ENCODE assay signal across 8 cellular contexts in genomic region chr6:15250440-15251168, GRCh38. TPM values are rescaled to one million over a fixed set of nuclear protein-coding genes. Genes with fewer than 3 reads are reported as not detected.
DNase-seq lines count a peak whose midpoint lies in the region; ATAC-seq and TF ChIP-seq lines count a peak whose summit lies in the region.

No MANE protein-coding gene starts in this region.

- no peaks in the 10 kb centered on the region for H3K27me3 Mint-ChIP-seq in activated T-cell treated with anti-CD3 and anti-CD28 coated beads, Interleukin-2, amount 50 U/mL, for 24 hours
- H3K27me3 Mint-ChIP-seq in T-cell = no peaks in the 10 kb centered on the region

- H3K36me3 Mint-ChIP-seq in activated T-cell treated with anti-CD3 and anti-CD28 coated beads, Interleukin-2, amount 50 U/mL, for 24 hours (ENCODE audit: low read depth) = peaks cover 86% of the 10 kb centered on the region
- peaks cover 6% of the 10 kb centered on the region for H3K36me3 Mint-ChIP-seq in T-cell

- H3K4me1 Mint-ChIP-seq in activated T-cell treated with anti-CD3 and anti-CD28 coated beads, Interleukin-2, amount 50 U/mL, for 24 hours (ENCODE audit: low read depth) = peaks cover 67% of the 10 kb centered on the region
- peaks cover 72 to 89% (median 77%) of the 10 kb centered on the region in 3 donors for H3K4me1 Mint-ChIP-seq in T-cell

- POLR2A ChIA-PET in T-cell (lab: Charles Lee) = interaction anchor here in 1 of 2 donors (0.6 kb wide), 2 partner anchors 27 to 524 kb away, joined by 3 to 6 read pairs; no protein-coding TSS in a partner anchor

- no peaks in the 10 kb centered on the region for H3K9me3 ChIP-seq in skeletal muscle satellite cell (replicated peaks; ENCODE audit: low read length)

- no peak overlapping the region for H3K27ac ChIP-seq in substantia nigra (ENCODE audit: low read depth, low read length, poor library complexity, severe bottlenecking)

- CTCF ChIA-PET in T-cell (lab: Charles Lee) = interaction anchor here (0.7 kb wide), 2 partner anchors 14 to 42 kb away, joined by 3 read pairs; no protein-coding TSS in a partner anchor

- H3K4me3 ChIP-seq in skeletal muscle satellite cell (ENCODE audit: low read length) = no peak overlapping the region

- H3K4me2 ChIP-seq in skeletal muscle satellite cell (ENCODE audit: low read length) = peak overlapping the region; percentile 80

- H3K27me3 ChIP-seq in skeletal muscle satellite cell (ENCODE audit: control insufficient read depth, insufficient read depth, low read length) = no peaks in the 10 kb centered on the region

- no peak for DNase-seq in activated T-cell treated with anti-CD3 and anti-CD28 coated beads, Interleukin-2, amount 50 U/mL, for 24 hours
- no peak for DNase-seq in activated T-cell treated with anti-CD3 and anti-CD28 coated beads, Interleukin-2, amount 50 U/mL, for 1 hour
- DNase-seq in T-cell = no peak
- DNase-seq in erythroblast (lab: John Stamatoyannopoulos, UW) = peak in 1 of 2 experiments; percentile 44
- DNase-seq in substantia nigra (lab: John Stamatoyannopoulos, UW) = no peak

- ATAC-seq in T-cell (replicated peaks in 1 of 4) = no peak
- ATAC-seq in HG03039 (IDR thresholded peaks at IDR 0.05; ENCODE audit: unreplicated experiment) = no peak
- no peak for ATAC-seq in GM21737 (IDR thresholded peaks at IDR 0.05; ENCODE audit: unreplicated experiment)

- peaks cover 17% of the 10 kb centered on the region for H3K4me1 ChIP-seq in skeletal muscle satellite cell (ENCODE audit: control insufficient read depth, insufficient read depth, low read length)

- H3K4me3 Mint-ChIP-seq in activated T-cell treated with anti-CD3 and anti-CD28 coated beads, Interleukin-2, amount 50 U/mL, for 24 hours = peak overlapping the region; percentile 96
- peak overlapping the region in 2 of 3 donors; percentile 21 to 99 for H3K4me3 Mint-ChIP-seq in T-cell

- peak overlapping the region; percentile 98 for H3K27ac Mint-ChIP-seq in activated T-cell treated with anti-CD3 and anti-CD28 coated beads, Interleukin-2, amount 50 U/mL, for 24 hours
- peak overlapping the region; percentile 97 to 98 for H3K27ac Mint-ChIP-seq in T-cell

- H3K9me3 Mint-ChIP-seq in activated T-cell treated with anti-CD3 and anti-CD28 coated beads, Interleukin-2, amount 50 U/mL, for 24 hours = no peaks in the 10 kb centered on the region
- H3K9me3 Mint-ChIP-seq in T-cell = no peaks in the 10 kb centered on the region

- TF ChIP-seq POLR2A in erythroblast (IDR thresholded peaks at IDR 0.05; ENCODE audit: low read length) = peak; percentile 19

- H3K36me3 ChIP-seq in skeletal muscle satellite cell (ENCODE audit: insufficient read depth, low read length) = no peaks in the 10 kb centered on the region

- H3K9ac ChIP-seq in skeletal muscle satellite cell (ENCODE audit: low read depth, low read length) = peak overlapping the region; percentile 69

RNA-seq across cellular contexts. Expression of gene JARID2, which starts 4.7 kb away (rescaled TPM):
- total RNA-seq in T-cell = 10 to 100 TPM; 19.8 to 27.9 (median 21.6) TPM
- 12.2 and 14.2 TPM in 2 replicates for total RNA-seq in skeletal muscle satellite cell (2012; rRNA removed)
